Comparison of ENCODE assay signal across 1 cellular context in the genomic region with DNA sequence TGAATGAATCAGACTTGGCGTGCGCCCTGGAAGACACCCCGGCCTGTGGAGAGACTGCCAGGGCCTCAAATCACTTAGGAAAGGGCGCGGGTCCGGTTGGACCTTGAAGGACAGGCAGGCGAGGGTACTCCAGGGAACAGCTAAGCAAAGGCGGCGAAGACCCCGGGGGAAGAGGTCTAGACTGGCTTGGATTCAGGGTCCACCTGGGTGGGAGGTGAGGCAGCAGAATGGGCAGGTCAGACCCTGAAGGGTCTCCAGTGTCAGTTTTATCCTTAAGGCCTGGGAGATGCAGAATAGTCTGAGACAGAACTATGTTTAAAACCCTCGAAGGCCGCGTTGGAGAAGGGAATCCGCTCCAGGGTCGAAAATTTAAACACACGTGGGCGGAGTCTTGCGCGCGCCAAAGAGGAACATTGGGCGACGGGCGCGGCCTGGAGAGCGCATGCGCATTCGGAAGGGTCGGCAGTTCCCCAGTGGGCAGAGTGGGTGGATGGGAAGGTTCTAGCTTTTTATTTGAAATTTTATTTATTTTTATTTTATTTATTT.
A peak's percentile ranks its signal among the peaks of the same experiment; 100 is the strongest.
TF ChIP-seq lines count a peak whose summit lies in the region.

No MANE protein-coding gene starts in this region.

TF ChIP-seq in K562, 482 proteins besides CTCF, POLR2A, EP300 and RAD21 (continues in another document):
- TF ChIP-seq, protein P1, sequence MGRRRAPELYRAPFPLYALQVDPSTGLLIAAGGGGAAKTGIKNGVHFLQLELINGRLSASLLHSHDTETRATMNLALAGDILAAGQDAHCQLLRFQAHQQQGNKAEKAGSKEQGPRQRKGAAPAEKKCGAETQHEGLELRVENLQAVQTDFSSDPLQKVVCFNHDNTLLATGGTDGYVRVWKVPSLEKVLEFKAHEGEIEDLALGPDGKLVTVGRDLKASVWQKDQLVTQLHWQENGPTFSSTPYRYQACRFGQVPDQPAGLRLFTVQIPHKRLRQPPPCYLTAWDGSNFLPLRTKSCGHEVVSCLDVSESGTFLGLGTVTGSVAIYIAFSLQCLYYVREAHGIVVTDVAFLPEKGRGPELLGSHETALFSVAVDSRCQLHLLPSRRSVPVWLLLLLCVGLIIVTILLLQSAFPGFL (CRISPR knock-in tag; IDR thresholded peaks at IDR 0.05), result no peak
- TF ChIP-seq NR4A1 (CRISPR knock-in tag; IDR thresholded peaks at IDR 0.05), result no peak
- peak; percentile 53; the same call in 1 of the 2 replicates for TF ChIP-seq NR4A1 (tag; IDR thresholded peaks at IDR 0.05)
- peak; percentile 42; the same call in 1 of the 2 replicates for TF ChIP-seq CC2D1A (IDR thresholded peaks at IDR 0.05)
- TF ChIP-seq FOSL1 (tag; conservative IDR thresholded peaks at IDR 0.05), result peak; percentile 25; the same call in 1 of the 2 replicates
- TF ChIP-seq, protein P2, sequence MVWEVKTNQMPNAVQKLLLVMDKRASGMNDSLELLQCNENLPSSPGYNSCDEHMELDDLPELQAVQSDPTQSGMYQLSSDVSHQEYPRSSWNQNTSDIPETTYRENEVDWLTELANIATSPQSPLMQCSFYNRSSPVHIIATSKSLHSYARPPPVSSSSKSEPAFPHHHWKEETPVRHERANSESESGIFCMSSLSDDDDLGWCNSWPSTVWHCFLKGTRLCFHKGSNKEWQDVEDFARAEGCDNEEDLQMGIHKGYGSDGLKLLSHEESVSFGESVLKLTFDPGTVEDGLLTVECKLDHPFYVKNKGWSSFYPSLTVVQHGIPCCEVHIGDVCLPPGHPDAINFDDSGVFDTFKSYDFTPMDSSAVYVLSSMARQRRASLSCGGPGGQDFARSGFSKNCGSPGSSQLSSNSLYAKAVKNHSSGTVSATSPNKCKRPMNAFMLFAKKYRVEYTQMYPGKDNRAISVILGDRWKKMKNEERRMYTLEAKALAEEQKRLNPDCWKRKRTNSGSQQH (CRISPR knock-in tag; IDR thresholded peaks at IDR 0.05), result peak; percentile 68; the same call in 1 of the 2 replicates
- TF ChIP-seq, protein P3, sequence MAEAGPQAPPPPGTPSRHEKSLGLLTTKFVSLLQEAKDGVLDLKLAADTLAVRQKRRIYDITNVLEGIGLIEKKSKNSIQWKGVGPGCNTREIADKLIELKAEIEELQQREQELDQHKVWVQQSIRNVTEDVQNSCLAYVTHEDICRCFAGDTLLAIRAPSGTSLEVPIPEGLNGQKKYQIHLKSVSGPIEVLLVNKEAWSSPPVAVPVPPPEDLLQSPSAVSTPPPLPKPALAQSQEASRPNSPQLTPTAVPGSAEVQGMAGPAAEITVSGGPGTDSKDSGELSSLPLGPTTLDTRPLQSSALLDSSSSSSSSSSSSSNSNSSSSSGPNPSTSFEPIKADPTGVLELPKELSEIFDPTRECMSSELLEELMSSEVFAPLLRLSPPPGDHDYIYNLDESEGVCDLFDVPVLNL (CRISPR knock-in tag; IDR thresholded peaks at IDR 0.05; ENCODE audit: low read depth), result peak; percentile 92
- TF ChIP-seq GABPB2 (CRISPR knock-in tag; conservative IDR thresholded peaks at IDR 0.05), result no peak
- TF ChIP-seq BRCA1 (IDR thresholded peaks at IDR 0.05), result no peak
- TF ChIP-seq BRCA1 (CRISPR knock-in tag; IDR thresholded peaks at IDR 0.05), result peak; percentile 92; the same call in 1 of the 2 replicates
- TF ChIP-seq CBX5 (IDR thresholded peaks at IDR 0.05; ENCODE audit: borderline replicate concordance, low read depth), result no peak
- 0 out of 4 replicates have a peak, but pooled peaks of 1 of the 2 experiments have one; percentile 38 for TF ChIP-seq NONO (IDR thresholded peaks at IDR 0.05; ENCODE audit: low read depth in 2 of 2, low read length in 1 of 2)
- TF ChIP-seq ZNF263 (CRISPR knock-in tag; IDR thresholded peaks at IDR 0.05; ENCODE audit: borderline replicate concordance), result no peak
- no peak for TF ChIP-seq FOXA3 (CRISPR knock-in tag; conservative IDR thresholded peaks at IDR 0.05 in 1 of 2, IDR thresholded peaks at IDR 0.05 in 1 of 2)
- TF ChIP-seq ZNF77 (CRISPR knock-in tag; IDR thresholded peaks at IDR 0.05), result no peak
- TF ChIP-seq, protein P4, sequence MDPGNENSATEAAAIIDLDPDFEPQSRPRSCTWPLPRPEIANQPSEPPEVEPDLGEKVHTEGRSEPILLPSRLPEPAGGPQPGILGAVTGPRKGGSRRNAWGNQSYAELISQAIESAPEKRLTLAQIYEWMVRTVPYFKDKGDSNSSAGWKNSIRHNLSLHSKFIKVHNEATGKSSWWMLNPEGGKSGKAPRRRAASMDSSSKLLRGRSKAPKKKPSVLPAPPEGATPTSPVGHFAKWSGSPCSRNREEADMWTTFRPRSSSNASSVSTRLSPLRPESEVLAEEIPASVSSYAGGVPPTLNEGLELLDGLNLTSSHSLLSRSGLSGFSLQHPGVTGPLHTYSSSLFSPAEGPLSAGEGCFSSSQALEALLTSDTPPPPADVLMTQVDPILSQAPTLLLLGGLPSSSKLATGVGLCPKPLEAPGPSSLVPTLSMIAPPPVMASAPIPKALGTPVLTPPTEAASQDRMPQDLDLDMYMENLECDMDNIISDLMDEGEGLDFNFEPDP (CRISPR knock-in tag; IDR thresholded peaks at IDR 0.05), result 0 out of 2 replicates have a peak, but pooled peaks have one; percentile 21
- TF ChIP-seq MCM3 (IDR thresholded peaks at IDR 0.05), result no peak
- peak; percentile 49 for TF ChIP-seq NFYB (IDR thresholded peaks at IDR 0.05; ENCODE audit: extremely low read depth, insufficient read length)
- TF ChIP-seq RB1 (IDR thresholded peaks at IDR 0.05; ENCODE audit: low read depth), result no peak
- TF ChIP-seq ZNF224 (CRISPR knock-in tag; IDR thresholded peaks at IDR 0.05), result 0 out of 2 replicates have a peak, but pooled peaks have one; percentile 13
- TF ChIP-seq KLF1 (tag; IDR thresholded peaks at IDR 0.05), result no peak
- TF ChIP-seq MCM2 (IDR thresholded peaks at IDR 0.05; ENCODE audit: low read depth), result no peak
- TF ChIP-seq L3MBTL2 (IDR thresholded peaks at IDR 0.05), result peak; percentile 96
- TF ChIP-seq NFIX (CRISPR knock-in tag; IDR thresholded peaks at IDR 0.05; ENCODE audit: low read depth), result no peak
- TF ChIP-seq ZBTB17 (CRISPR knock-in tag; IDR thresholded peaks at IDR 0.05), result 0 out of 2 replicates have a peak, but pooled peaks have one; percentile 10
- TF ChIP-seq, protein P5, sequence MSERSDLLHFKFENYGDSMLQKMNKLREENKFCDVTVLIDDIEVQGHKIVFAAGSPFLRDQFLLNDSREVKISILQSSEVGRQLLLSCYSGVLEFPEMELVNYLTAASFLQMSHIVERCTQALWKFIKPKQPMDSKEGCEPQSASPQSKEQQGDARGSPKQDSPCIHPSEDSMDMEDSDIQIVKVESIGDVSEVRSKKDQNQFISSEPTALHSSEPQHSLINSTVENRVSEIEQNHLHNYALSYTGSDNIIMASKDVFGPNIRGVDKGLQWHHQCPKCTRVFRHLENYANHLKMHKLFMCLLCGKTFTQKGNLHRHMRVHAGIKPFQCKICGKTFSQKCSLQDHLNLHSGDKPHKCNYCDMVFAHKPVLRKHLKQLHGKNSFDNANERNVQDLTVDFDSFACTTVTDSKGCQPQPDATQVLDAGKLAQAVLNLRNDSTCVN (CRISPR knock-in tag; IDR thresholded peaks at IDR 0.05), result no peak
- no peak for TF ChIP-seq MEF2A (IDR thresholded peaks at IDR 0.05; ENCODE audit: control insufficient read depth, low read depth, low read length)
- TF ChIP-seq ZC3H8 (IDR thresholded peaks at IDR 0.05), result no peak
- TF ChIP-seq KAT7 (CRISPR knock-in tag; IDR thresholded peaks at IDR 0.05; ENCODE audit: borderline replicate concordance), result 0 out of 2 replicates have a peak, but pooled peaks have one; percentile 13
- peak; percentile 36; the same call in 1 of the 2 replicates for TF ChIP-seq PHB (CRISPR knock-in tag; IDR thresholded peaks at IDR 0.05)
- TF ChIP-seq, protein P6, sequence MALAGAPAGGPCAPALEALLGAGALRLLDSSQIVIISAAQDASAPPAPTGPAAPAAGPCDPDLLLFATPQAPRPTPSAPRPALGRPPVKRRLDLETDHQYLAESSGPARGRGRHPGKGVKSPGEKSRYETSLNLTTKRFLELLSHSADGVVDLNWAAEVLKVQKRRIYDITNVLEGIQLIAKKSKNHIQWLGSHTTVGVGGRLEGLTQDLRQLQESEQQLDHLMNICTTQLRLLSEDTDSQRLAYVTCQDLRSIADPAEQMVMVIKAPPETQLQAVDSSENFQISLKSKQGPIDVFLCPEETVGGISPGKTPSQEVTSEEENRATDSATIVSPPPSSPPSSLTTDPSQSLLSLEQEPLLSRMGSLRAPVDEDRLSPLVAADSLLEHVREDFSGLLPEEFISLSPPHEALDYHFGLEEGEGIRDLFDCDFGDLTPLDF (CRISPR knock-in tag; IDR thresholded peaks at IDR 0.05), result peak; percentile 64; the same call in 1 of the 2 replicates
- TF ChIP-seq, protein P7, sequence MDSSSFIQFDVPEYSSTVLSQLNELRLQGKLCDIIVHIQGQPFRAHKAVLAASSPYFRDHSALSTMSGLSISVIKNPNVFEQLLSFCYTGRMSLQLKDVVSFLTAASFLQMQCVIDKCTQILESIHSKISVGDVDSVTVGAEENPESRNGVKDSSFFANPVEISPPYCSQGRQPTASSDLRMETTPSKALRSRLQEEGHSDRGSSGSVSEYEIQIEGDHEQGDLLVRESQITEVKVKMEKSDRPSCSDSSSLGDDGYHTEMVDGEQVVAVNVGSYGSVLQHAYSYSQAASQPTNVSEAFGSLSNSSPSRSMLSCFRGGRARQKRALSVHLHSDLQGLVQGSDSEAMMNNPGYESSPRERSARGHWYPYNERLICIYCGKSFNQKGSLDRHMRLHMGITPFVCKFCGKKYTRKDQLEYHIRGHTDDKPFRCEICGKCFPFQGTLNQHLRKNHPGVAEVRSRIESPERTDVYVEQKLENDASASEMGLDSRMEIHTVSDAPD (CRISPR knock-in tag; IDR thresholded peaks at IDR 0.05), result no peak
- TF ChIP-seq NFIC (IDR thresholded peaks at IDR 0.05), result 0 out of 2 replicates have a peak, but pooled peaks have one; percentile 1
- TF ChIP-seq, protein P8, sequence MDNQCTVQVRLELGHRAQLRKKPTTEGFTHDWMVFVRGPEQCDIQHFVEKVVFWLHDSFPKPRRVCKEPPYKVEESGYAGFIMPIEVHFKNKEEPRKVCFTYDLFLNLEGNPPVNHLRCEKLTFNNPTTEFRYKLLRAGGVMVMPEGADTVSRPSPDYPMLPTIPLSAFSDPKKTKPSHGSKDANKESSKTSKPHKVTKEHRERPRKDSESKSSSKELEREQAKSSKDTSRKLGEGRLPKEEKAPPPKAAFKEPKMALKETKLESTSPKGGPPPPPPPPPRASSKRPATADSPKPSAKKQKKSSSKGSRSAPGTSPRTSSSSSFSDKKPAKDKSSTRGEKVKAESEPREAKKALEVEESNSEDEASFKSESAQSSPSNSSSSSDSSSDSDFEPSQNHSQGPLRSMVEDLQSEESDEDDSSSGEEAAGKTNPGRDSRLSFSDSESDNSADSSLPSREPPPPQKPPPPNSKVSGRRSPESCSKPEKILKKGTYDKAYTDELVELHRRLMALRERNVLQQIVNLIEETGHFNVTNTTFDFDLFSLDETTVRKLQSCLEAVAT (IDR thresholded peaks at IDR 0.05), result 0 out of 4 replicates have a peak, but pooled peaks have one; percentile 0 to 64
- TF ChIP-seq, protein P9, sequence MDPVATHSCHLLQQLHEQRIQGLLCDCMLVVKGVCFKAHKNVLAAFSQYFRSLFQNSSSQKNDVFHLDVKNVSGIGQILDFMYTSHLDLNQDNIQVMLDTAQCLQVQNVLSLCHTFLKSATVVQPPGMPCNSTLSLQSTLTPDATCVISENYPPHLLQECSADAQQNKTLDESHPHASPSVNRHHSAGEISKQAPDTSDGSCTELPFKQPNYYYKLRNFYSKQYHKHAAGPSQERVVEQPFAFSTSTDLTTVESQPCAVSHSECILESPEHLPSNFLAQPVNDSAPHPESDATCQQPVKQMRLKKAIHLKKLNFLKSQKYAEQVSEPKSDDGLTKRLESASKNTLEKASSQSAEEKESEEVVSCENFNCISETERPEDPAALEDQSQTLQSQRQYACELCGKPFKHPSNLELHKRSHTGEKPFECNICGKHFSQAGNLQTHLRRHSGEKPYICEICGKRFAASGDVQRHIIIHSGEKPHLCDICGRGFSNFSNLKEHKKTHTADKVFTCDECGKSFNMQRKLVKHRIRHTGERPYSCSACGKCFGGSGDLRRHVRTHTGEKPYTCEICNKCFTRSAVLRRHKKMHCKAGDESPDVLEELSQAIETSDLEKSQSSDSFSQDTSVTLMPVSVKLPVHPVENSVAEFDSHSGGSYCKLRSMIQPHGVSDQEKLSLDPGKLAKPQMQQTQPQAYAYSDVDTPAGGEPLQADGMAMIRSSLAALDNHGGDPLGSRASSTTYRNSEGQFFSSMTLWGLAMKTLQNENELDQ (CRISPR knock-in tag; IDR thresholded peaks at IDR 0.05; ENCODE audit: borderline replicate concordance), result no peak
- peak; percentile 78 for TF ChIP-seq EGR1 (conservative IDR thresholded peaks at IDR 0.05)
- TF ChIP-seq SRSF3 (IDR thresholded peaks at IDR 0.05; ENCODE audit: insufficient read depth, low read length), result peak; percentile 95; the same call in 1 of the 2 replicates
- TF ChIP-seq ZNF57 (CRISPR knock-in tag; IDR thresholded peaks at IDR 0.05), result 0 out of 2 replicates have a peak, but pooled peaks have one; percentile 9
- peak; percentile 81 for TF ChIP-seq CHD1 (IDR thresholded peaks at IDR 0.05; ENCODE audit: low read length)
- TF ChIP-seq, protein P10, sequence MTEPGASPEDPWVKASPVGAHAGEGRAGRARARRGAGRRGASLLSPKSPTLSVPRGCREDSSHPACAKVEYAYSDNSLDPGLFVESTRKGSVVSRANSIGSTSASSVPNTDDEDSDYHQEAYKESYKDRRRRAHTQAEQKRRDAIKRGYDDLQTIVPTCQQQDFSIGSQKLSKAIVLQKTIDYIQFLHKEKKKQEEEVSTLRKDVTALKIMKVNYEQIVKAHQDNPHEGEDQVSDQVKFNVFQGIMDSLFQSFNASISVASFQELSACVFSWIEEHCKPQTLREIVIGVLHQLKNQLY (CRISPR knock-in tag; conservative IDR thresholded peaks at IDR 0.05), result peak in 1 of 2 experiments; percentile 72; a peak in 1 of 4 replicates
- TF ChIP-seq, protein P11, sequence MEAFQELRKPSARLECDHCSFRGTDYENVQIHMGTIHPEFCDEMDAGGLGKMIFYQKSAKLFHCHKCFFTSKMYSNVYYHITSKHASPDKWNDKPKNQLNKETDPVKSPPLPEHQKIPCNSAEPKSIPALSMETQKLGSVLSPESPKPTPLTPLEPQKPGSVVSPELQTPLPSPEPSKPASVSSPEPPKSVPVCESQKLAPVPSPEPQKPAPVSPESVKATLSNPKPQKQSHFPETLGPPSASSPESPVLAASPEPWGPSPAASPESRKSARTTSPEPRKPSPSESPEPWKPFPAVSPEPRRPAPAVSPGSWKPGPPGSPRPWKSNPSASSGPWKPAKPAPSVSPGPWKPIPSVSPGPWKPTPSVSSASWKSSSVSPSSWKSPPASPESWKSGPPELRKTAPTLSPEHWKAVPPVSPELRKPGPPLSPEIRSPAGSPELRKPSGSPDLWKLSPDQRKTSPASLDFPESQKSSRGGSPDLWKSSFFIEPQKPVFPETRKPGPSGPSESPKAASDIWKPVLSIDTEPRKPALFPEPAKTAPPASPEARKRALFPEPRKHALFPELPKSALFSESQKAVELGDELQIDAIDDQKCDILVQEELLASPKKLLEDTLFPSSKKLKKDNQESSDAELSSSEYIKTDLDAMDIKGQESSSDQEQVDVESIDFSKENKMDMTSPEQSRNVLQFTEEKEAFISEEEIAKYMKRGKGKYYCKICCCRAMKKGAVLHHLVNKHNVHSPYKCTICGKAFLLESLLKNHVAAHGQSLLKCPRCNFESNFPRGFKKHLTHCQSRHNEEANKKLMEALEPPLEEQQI (IDR thresholded peaks at IDR 0.05), result no peak
